Comparison of ENCODE assay signal across 1 cellular context in genomic region chr1:19785660-19786059, GRCh38.
TF ChIP-seq lines count a peak whose summit lies in the region.

No MANE protein-coding gene starts in this region.

TF ChIP-seq in K562, 482 proteins besides CTCF, POLR2A, EP300 and RAD21:
- TF ChIP-seq JUNB (CRISPR knock-in tag; conservative IDR thresholded peaks at IDR 0.05) (no peak), SMAD2 (IDR thresholded peaks at IDR 0.05; ENCODE audit: low read depth, low read length) (no peak), PTRF (tag; IDR thresholded peaks at IDR 0.05) (no peak), RBM39 (optimal IDR thresholded peaks at IDR 0.05; ENCODE audit: low read depth, low read length) (no peak), HOXB6 (CRISPR knock-in tag; IDR thresholded peaks at IDR 0.05; ENCODE audit: borderline replicate concordance) (no peak), RBFOX2 (IDR thresholded peaks at IDR 0.05; ENCODE audit: low read depth, low read length) (no peak), ESRRB (CRISPR knock-in tag; IDR thresholded peaks at IDR 0.05; ENCODE audit: borderline replicate concordance) (no peak), SREBF2 (CRISPR knock-in tag; IDR thresholded peaks at IDR 0.05) (no peak), IRF2 (CRISPR knock-in tag; IDR thresholded peaks at IDR 0.05) (no peak), POLR2AphosphoS2 (IDR thresholded peaks at IDR 0.05; ENCODE audit: low read length) (no peak), NR1H2 (CRISPR knock-in tag; IDR thresholded peaks at IDR 0.05) (no peak), CHD4 (IDR thresholded peaks at IDR 0.05; ENCODE audit: insufficient read depth, insufficient replicate concordance, low read depth, low read length, poor library complexity, severe bottlenecking) (no peak), ZNF316 (IDR thresholded peaks at IDR 0.05) (no peak), ZNF696 (CRISPR knock-in tag; conservative IDR thresholded peaks at IDR 0.05) (no peak), MCM5 (IDR thresholded peaks at IDR 0.05; ENCODE audit: low read depth) (no peak)
- TF ChIP-seq, protein P1, sequence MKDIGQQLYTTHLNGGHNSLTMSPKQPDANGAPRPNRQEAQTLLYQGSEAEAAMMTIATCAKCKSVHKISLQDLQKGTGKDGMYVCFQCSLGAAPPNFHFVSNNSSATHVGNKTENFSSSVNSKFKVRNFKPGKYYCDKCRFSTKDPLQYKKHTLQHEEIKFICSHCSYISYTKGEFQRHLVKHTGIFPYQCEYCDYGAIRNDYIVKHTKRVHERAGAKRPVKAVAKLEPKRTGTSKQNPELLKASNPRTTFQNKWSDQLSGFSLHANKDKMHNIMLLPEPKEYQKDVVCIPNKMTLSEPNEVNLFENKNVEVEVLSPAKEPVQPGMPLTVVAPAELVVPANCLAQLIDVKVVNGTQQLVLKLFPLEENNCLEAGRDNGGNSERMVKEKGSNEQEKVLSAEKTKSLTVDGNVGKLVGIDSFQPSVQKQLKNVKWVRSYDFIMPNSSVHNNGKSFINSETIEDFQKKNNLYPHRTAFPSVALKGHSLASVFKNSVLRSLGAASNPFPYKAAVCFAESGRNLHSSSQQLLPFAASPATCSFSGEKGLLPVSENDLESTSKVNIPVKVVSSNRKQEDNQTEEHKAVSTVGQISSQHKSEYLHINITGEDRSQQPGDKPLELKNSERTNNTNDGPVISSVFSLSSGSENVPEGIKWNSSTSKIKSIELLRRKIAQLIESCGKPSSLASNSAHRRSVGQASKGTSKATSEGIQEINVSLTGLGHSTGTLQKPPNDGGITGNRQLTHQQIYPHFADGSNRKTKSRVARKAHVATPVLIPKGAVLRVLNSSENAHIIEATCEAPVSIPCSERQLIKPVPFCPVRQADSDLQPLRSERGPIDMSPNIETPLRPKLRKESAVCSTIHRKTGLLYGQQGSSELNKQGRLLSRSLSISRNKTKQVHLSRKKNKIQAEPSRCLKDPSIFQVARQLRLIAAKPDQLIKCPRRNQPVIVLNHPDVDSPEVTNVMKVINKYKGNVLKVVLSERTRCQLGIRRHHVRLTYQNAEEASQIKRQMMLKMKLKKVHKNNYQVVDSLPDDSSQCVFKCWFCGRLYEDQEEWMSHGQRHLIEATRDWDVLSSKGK (CRISPR knock-in tag; IDR thresholded peaks at IDR 0.05), result no peak
- TF ChIP-seq, protein P2, sequence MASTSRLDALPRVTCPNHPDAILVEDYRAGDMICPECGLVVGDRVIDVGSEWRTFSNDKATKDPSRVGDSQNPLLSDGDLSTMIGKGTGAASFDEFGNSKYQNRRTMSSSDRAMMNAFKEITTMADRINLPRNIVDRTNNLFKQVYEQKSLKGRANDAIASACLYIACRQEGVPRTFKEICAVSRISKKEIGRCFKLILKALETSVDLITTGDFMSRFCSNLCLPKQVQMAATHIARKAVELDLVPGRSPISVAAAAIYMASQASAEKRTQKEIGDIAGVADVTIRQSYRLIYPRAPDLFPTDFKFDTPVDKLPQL (IDR thresholded peaks at IDR 0.05; ENCODE audit: extremely low read depth, insufficient read length), result no peak
- TF ChIP-seq, protein P3, sequence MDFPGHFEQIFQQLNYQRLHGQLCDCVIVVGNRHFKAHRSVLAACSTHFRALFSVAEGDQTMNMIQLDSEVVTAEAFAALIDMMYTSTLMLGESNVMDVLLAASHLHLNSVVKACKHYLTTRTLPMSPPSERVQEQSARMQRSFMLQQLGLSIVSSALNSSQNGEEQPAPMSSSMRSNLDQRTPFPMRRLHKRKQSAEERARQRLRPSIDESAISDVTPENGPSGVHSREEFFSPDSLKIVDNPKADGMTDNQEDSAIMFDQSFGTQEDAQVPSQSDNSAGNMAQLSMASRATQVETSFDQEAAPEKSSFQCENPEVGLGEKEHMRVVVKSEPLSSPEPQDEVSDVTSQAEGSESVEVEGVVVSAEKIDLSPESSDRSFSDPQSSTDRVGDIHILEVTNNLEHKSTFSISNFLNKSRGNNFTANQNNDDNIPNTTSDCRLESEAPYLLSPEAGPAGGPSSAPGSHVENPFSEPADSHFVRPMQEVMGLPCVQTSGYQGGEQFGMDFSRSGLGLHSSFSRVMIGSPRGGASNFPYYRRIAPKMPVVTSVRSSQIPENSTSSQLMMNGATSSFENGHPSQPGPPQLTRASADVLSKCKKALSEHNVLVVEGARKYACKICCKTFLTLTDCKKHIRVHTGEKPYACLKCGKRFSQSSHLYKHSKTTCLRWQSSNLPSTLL (IDR thresholded peaks at IDR 0.05), result no peak
- TF ChIP-seq, protein P4, sequence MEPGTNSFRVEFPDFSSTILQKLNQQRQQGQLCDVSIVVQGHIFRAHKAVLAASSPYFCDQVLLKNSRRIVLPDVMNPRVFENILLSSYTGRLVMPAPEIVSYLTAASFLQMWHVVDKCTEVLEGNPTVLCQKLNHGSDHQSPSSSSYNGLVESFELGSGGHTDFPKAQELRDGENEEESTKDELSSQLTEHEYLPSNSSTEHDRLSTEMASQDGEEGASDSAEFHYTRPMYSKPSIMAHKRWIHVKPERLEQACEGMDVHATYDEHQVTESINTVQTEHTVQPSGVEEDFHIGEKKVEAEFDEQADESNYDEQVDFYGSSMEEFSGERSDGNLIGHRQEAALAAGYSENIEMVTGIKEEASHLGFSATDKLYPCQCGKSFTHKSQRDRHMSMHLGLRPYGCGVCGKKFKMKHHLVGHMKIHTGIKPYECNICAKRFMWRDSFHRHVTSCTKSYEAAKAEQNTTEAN (CRISPR knock-in tag; IDR thresholded peaks at IDR 0.05), result no peak
- TF ChIP-seq, protein P5, sequence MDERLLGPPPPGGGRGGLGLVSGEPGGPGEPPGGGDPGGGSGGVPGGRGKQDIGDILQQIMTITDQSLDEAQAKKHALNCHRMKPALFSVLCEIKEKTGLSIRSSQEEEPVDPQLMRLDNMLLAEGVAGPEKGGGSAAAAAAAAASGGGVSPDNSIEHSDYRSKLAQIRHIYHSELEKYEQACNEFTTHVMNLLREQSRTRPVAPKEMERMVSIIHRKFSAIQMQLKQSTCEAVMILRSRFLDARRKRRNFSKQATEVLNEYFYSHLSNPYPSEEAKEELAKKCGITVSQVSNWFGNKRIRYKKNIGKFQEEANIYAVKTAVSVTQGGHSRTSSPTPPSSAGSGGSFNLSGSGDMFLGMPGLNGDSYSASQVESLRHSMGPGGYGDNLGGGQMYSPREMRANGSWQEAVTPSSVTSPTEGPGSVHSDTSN (CRISPR knock-in tag; IDR thresholded peaks at IDR 0.05; ENCODE audit: low read depth), result no peak
- TF ChIP-seq, protein P5 (tag; conservative IDR thresholded peaks at IDR 0.05; ENCODE audit: low read depth), result no peak
